In the genomic region with DNA sequence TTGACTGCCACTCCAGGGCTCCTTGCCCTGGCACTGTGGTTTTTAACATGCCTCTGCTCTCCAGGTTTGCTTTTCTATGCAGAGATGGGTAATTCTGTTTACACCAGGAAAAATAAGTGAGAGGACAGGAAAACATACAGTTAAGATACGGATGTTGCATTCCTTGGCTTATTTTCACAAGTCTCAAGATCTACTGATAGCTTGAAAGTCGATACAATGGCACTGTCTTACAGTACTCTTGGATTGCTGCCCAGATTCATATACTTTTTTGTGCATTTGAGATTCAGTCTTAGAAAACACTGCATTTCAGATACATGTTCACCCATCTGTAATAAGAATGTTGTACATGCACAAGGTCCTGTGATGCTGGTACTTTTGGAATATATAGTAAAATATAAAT, we compare ENCODE assay signal across 23 cellular contexts.
"Had no signal": no experiment of that assay in that cellular context is flagged by ENCODE, and none has a peak within 500 bp of the region (broad histone marks: within the 10 kb centered on the region; RNA-seq: fewer than 3 reads in every experiment).

No MANE protein-coding gene starts in this region.

- H3K4me1 Mint-ChIP-seq: memory B cell, T-cell had no signal

- H3K4me3 ChIP-seq: adrenal gland, ascending aorta, dorsolateral prefrontal cortex, heart left ventricle, spleen, thoracic aorta had no signal

- H3K27ac ChIP-seq: adrenal gland, ascending aorta, brain microvascular endothelial cell, dorsolateral prefrontal cortex, epithelial cell of prostate, heart left ventricle, spleen, thoracic aorta had no signal

- H3K27ac Mint-ChIP-seq: activated naive CD4-positive, alpha-beta T cell treated with anti-CD3 and anti-CD28 coated beads, Interleukin-2, amount 50 U/mL, for 72 hours; memory B cell; nephron progenitor cell; T-cell; T-helper 2 cell treated with Interferon-gamma antibody and Interleukin-4, amounts not matched to agents 5 μg/mL and 100 μg/mL, for 36 hours; type B pancreatic cell had no signal

- DNase-seq: activated CD4-positive, alpha-beta T cell treated with anti-CD3 and anti-CD28 coated beads for 1 hour; activated gamma-delta T cell treated with Interleukin-2 at 50 U/mL for 16 hours; activated T-cell treated with anti-CD3 and anti-CD28 coated beads, Interleukin-2, amount 50 U/mL, for 1 hour; adrenal gland; brain microvascular endothelial cell; caudate nucleus; dorsolateral prefrontal cortex; heart left ventricle; left cardiac atrium; nephron progenitor cell; posterior cingulate gyrus; spleen; stimulated activated CD4-positive, alpha-beta T cell treated with anti-CD3 and anti-CD28 coated beads, Interleukin-4, amount 100 ng/mL, for 1 hour; stimulated activated naive CD4-positive, alpha-beta T cell; T-cell had no signal

- H3K9me3 Mint-ChIP-seq: nephron progenitor cell, type B pancreatic cell had no signal

- H3K27me3 Mint-ChIP-seq: T-cell, type B pancreatic cell had no signal

- H3K36me3 Mint-ChIP-seq: activated naive CD4-positive, alpha-beta T cell treated with anti-CD3 and anti-CD28 coated beads, Interleukin-2, amount 50 U/mL, for 72 hours; memory B cell; T-cell; type B pancreatic cell had no signal

- H3K4me3 Mint-ChIP-seq: memory B cell; nephron progenitor cell; T-cell; T-helper 2 cell treated with Interferon-gamma antibody and Interleukin-4, amounts not matched to agents 5 μg/mL and 100 μg/mL, for 36 hours; type B pancreatic cell had no signal

- ATAC-seq: activated naive CD4-positive, alpha-beta T cell treated with anti-CD3 and anti-CD28 coated beads, Interleukin-2, amount 50 U/mL, for 72 hours; heart left ventricle; left cardiac atrium; sciatic nerve; T-cell had no signal
